Comparison of ENCODE assay signal across 8 cellular contexts in genomic region chr22:31107206-31108118, GRCh38. TPM values are rescaled to one million over a fixed set of nuclear protein-coding genes. Genes with fewer than 3 reads are reported as not detected.
DNase-seq lines count a peak whose midpoint lies in the region; ATAC-seq and TF ChIP-seq lines count a peak whose summit lies in the region.

A gene with protein sequence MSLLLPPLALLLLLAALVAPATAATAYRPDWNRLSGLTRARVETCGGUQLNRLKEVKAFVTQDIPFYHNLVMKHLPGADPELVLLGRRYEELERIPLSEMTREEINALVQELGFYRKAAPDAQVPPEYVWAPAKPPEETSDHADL (minus strand): TSS chr22:31107568. CDS start chr22:31107505, 63 bp downstream.

- H3K4me3 Mint-ChIP-seq in CD14-positive monocyte = peak within 1 kb of the TSS; percentile 85 to 93

- no peaks in the 10 kb centered on the region for H3K36me3 Mint-ChIP-seq in CD14-positive monocyte

- peak; percentile 80 for TF ChIP-seq CTCF in CD14-positive monocyte (IDR thresholded peaks at IDR 0.05)

- peaks cover 33% of the 10 kb centered on the region for H3K36me3 ChIP-seq in NT2/D1 (ENCODE audit: insufficient read depth, insufficient read length, low read length)

- H3K4me3 ChIP-seq in NT2/D1 (ENCODE audit: insufficient read length, low read depth) (peak within 1 kb of the TSS; percentile 78), mononuclear cell (ENCODE audit: low read length) (peak within 1 kb of the TSS; percentile 37)

- H3K9me3 ChIP-seq in NT2/D1 (ENCODE audit: insufficient read depth, low read length) (no peaks in the 10 kb centered on the region; the same call in 1 of the 2 replicates), mononuclear cell (ENCODE audit: low read depth, low read length) (no peaks in the 10 kb centered on the region)

- peak within 1 kb of the TSS; percentile 83 for H3K9ac ChIP-seq in NT2/D1 (ENCODE audit: insufficient read length, low read depth)

- H3K4me1 ChIP-seq in NT2/D1 (ENCODE audit: insufficient read depth, insufficient read length) (peaks cover 3% of the 10 kb centered on the region), mononuclear cell (ENCODE audit: insufficient read depth, low read length) (peaks cover 19% of the 10 kb centered on the region)

- H3K4me1 Mint-ChIP-seq in CD14-positive monocyte = peaks cover 11% of the 10 kb centered on the region

- peak; percentile 91 for DNase-seq in CD14-positive monocyte (ENCODE audit: low spot score)
- peak; percentile 70 for DNase-seq in NT2/D1 (ENCODE audit: low read depth, low spot score)
- peak; percentile 79 for DNase-seq in activated T-cell treated with anti-CD3 and anti-CD28 coated beads for 24 hours (ENCODE audit: low read depth)
- peak; percentile 96 for DNase-seq in epidermal melanocyte (ENCODE audit: insufficient read length, low spot score)
- peak; percentile 84 to 86 for DNase-seq in stimulated activated CD8-positive, alpha-beta memory T cell treated with anti-CD3 and anti-CD28 coated beads, Interleukin-2, amount 100 ng/mL, for 48 hours (ENCODE audit: low read depth in 2 of 2)

- peaks cover 0 to 5% (median 4%) of the 10 kb centered on the region in 7 donors for H3K9me3 Mint-ChIP-seq in CD14-positive monocyte

- H3K27me3 ChIP-seq in NT2/D1 (ENCODE audit: insufficient read depth, insufficient read length) = peaks cover 8% of the 10 kb centered on the region
- H3K27me3 ChIP-seq in mononuclear cell (ENCODE audit: insufficient read depth, low read length) = no peaks in the 10 kb centered on the region

- intact Hi-C loops in CD14-positive monocyte (cut with micrococcal nuclease) = loop anchor here (5.0 to 10.0 kb wide), 3 partner anchors 125 to 167 kb away; no protein-coding TSS in a partner anchor

- ATAC-seq in GM19395 (IDR thresholded peaks at IDR 0.05; ENCODE audit: unreplicated experiment) (peak; percentile 80), HG03571 (IDR thresholded peaks at IDR 0.05; ENCODE audit: unreplicated experiment) (peak; percentile 85)

- peaks cover 3 to 20% (median 19%) of the 10 kb centered on the region in 3 donors for H3K27me3 Mint-ChIP-seq in CD14-positive monocyte (ENCODE audit: low read depth in 3 of 3)

- peak within 1 kb of the TSS; percentile 70 to 88 (median 81) for H3K27ac Mint-ChIP-seq in CD14-positive monocyte

RNA-seq across cellular contexts. Expression of the gene that starts here (rescaled TPM):
- 1 to 10 TPM; 3.4 to 7.6 TPM for polyA plus RNA-seq in CD14-positive monocyte
- 14.6 TPM for total RNA-seq in mononuclear cell

Comparison
In these comparisons a context has a peak if more than half of its experiments do, and no peak if none do; other contexts are left out.
1. Peak in every context shown above with its lines: DNase-seq, ATAC-seq and H3K4me3 ChIP-seq.